In the genomic region with DNA sequence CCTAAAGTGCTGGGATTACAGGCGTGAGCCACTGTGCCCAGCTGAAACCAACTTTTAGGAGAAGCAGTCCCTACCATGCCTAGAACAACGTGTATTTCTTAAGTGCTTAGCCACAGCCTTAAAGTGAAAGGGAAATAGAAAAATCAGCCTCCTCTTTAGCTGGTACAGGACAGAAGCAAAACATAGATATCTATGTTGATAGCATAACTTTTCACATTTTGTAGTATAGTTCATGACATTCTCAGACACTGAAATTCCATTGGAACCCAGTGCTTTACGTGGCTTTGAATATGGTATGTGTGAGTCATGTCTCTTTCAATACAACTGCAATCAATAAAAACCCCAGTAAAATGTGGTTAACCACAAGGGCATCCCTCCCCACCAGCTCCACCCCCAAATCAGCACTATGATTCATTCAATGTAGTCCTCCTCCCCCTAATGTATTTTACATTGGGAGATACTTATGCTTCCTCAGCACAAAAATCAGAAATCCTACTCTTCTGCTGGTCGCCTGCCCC, we compare ENCODE assay signal across 8 cellular contexts. TPM values are rescaled to one million over a fixed set of nuclear protein-coding genes. Genes with fewer than 3 reads are reported as not detected.
DNase-seq lines count a peak whose midpoint lies in the region; ATAC-seq and TF ChIP-seq lines count a peak whose summit lies in the region.

No MANE protein-coding gene starts in this region.

- H3K27me3 ChIP-seq in RWPE2 (ENCODE audit: insufficient read depth, poor library complexity, severe bottlenecking): no peaks in the 10 kb centered on the region
- no peaks in the 10 kb centered on the region for H3K27me3 ChIP-seq in suprapubic skin

- peak; percentile 79 for ATAC-seq in GM18873 (IDR thresholded peaks at IDR 0.05; ENCODE audit: low FRiP score, unreplicated experiment)
- peak; percentile 85 for ATAC-seq in HG02981 (IDR thresholded peaks at IDR 0.05; ENCODE audit: unreplicated experiment)
- peak; percentile 66 for ATAC-seq in RWPE2 (ENCODE audit: low read depth)
- ATAC-seq in activated naive CD8-positive, alpha-beta T cell treated with anti-CD3 and anti-CD28 coated beads, Interleukin-2, amount 10 ng/mL, durations not matched to agents 7 days and 5 days (ENCODE audit: low read depth): peak; percentile 95
- no peak for ATAC-seq in sciatic nerve

- POLR2A ChIA-PET in activated naive CD8-positive, alpha-beta T cell treated with anti-CD3 and anti-CD28 coated beads, Interleukin-2, amount 10 ng/mL, durations not matched to agents 7 days and 5 days (lab: Charles Lee): no interaction called here

- no peaks in the 10 kb centered on the region for H3K36me3 Mint-ChIP-seq in activated naive CD8-positive, alpha-beta T cell treated with anti-CD3 and anti-CD28 coated beads, Interleukin-2, amount 10 ng/mL, durations not matched to agents 7 days and 5 days
- peaks cover 5% of the 10 kb centered on the region for H3K36me3 Mint-ChIP-seq in osteocyte (ENCODE audit: unreplicated experiment)

- no peak for TF ChIP-seq EP300 in suprapubic skin (IDR thresholded peaks at IDR 0.05)

- H3K9me3 Mint-ChIP-seq in activated naive CD8-positive, alpha-beta T cell treated with anti-CD3 and anti-CD28 coated beads, Interleukin-2, amount 10 ng/mL, durations not matched to agents 7 days and 5 days: no peaks in the 10 kb centered on the region
- no peaks in the 10 kb centered on the region for H3K9me3 Mint-ChIP-seq in osteocyte (ENCODE audit: unreplicated experiment)

- H3K4me1 Mint-ChIP-seq in activated naive CD8-positive, alpha-beta T cell treated with anti-CD3 and anti-CD28 coated beads, Interleukin-2, amount 10 ng/mL, durations not matched to agents 7 days and 5 days: peaks cover 8% of the 10 kb centered on the region
- peaks cover 86% of the 10 kb centered on the region for H3K4me1 Mint-ChIP-seq in osteocyte (ENCODE audit: unreplicated experiment)

- TF ChIP-seq POLR2A in suprapubic skin (IDR thresholded peaks at IDR 0.05): no peak

- WGBS in suprapubic skin: 52% methylated on average over 4 of the region's 4 CpGs

- intact Hi-C loops in sciatic nerve (cut with DNase I): no loop called here

- DNase-seq in RWPE2 (ENCODE audit: low spot score): peak; percentile 54
- no peak for DNase-seq in activated naive CD8-positive, alpha-beta T cell treated with anti-CD3 and anti-CD28 coated beads, Interleukin-2, amount 10 ng/mL, durations not matched to agents 7 days and 5 days
- no peak for DNase-seq in osteocyte (ENCODE audit: extremely low spot score, unreplicated experiment)
- DNase-seq in sciatic nerve (ENCODE audit: low spot score): no peak
- DNase-seq in suprapubic skin (ENCODE audit: low spot score in 2 of 2): no peak
- DNase-seq in NCI-H187 (lab: John Stamatoyannopoulos, UW): no peak

- H3K27ac Mint-ChIP-seq in activated naive CD8-positive, alpha-beta T cell treated with anti-CD3 and anti-CD28 coated beads, Interleukin-2, amount 10 ng/mL, durations not matched to agents 7 days and 5 days: peak overlapping the region; percentile 71
- peak overlapping the region; percentile 85 for H3K27ac Mint-ChIP-seq in osteocyte (ENCODE audit: unreplicated experiment)

- no peaks in the 10 kb centered on the region for H3K36me3 ChIP-seq in RWPE2 (ENCODE audit: low read depth)
- H3K36me3 ChIP-seq in suprapubic skin: no peaks in the 10 kb centered on the region

- H3K4me1 ChIP-seq in RWPE2 (ENCODE audit: insufficient read depth, poor library complexity, severe bottlenecking): peaks cover 43% of the 10 kb centered on the region
- peaks cover 32% of the 10 kb centered on the region for H3K4me1 ChIP-seq in suprapubic skin

- no peak for TF ChIP-seq CTCF in RWPE2 (IDR thresholded peaks at IDR 0.05; ENCODE audit: poor library complexity, severe bottlenecking)
- TF ChIP-seq CTCF in osteocyte (IDR thresholded peaks at IDR 0.05): no peak
- no peak for TF ChIP-seq CTCF in suprapubic skin (IDR thresholded peaks at IDR 0.05)

- H3K4me3 ChIP-seq in RWPE2 (ENCODE audit: severe bottlenecking) (no peak overlapping the region), suprapubic skin (no peak overlapping the region)

- no peaks in the 10 kb centered on the region for H3K9me3 ChIP-seq in RWPE2 (ENCODE audit: severe bottlenecking)
- no peaks in the 10 kb centered on the region for H3K9me3 ChIP-seq in suprapubic skin

- H3K4me3 Mint-ChIP-seq in activated naive CD8-positive, alpha-beta T cell treated with anti-CD3 and anti-CD28 coated beads, Interleukin-2, amount 10 ng/mL, durations not matched to agents 7 days and 5 days: peak overlapping the region; percentile 32
- H3K4me3 Mint-ChIP-seq in osteocyte (ENCODE audit: unreplicated experiment): peak overlapping the region; percentile 38

- peaks cover 36% of the 10 kb centered on the region for H3K27me3 Mint-ChIP-seq in activated naive CD8-positive, alpha-beta T cell treated with anti-CD3 and anti-CD28 coated beads, Interleukin-2, amount 10 ng/mL, durations not matched to agents 7 days and 5 days
- no peaks in the 10 kb centered on the region for H3K27me3 Mint-ChIP-seq in osteocyte (ENCODE audit: unreplicated experiment)

- peak overlapping the region; percentile 92 for H3K27ac ChIP-seq in RWPE2 (ENCODE audit: poor library complexity, severe bottlenecking)
- H3K27ac ChIP-seq in suprapubic skin: no peak overlapping the region

RNA-seq across cellular contexts. Expression of gene TGFB2, which starts 32.1 kb away (rescaled TPM):
- total RNA-seq in activated naive CD8-positive, alpha-beta T cell treated with anti-CD3 and anti-CD28 coated beads, Interleukin-2, amount 10 ng/mL, durations not matched to agents 7 days and 5 days: not detected
- total RNA-seq in osteocyte: 175 and 184 TPM in 2 replicates
- 46.8 TPM for total RNA-seq in sciatic nerve
- total RNA-seq in suprapubic skin: 1 to 10 TPM in 3 of 4 donors, under 1 TPM in 1; 0.60 to 3.9 (median 3.0) TPM
